In the genomic region with DNA sequence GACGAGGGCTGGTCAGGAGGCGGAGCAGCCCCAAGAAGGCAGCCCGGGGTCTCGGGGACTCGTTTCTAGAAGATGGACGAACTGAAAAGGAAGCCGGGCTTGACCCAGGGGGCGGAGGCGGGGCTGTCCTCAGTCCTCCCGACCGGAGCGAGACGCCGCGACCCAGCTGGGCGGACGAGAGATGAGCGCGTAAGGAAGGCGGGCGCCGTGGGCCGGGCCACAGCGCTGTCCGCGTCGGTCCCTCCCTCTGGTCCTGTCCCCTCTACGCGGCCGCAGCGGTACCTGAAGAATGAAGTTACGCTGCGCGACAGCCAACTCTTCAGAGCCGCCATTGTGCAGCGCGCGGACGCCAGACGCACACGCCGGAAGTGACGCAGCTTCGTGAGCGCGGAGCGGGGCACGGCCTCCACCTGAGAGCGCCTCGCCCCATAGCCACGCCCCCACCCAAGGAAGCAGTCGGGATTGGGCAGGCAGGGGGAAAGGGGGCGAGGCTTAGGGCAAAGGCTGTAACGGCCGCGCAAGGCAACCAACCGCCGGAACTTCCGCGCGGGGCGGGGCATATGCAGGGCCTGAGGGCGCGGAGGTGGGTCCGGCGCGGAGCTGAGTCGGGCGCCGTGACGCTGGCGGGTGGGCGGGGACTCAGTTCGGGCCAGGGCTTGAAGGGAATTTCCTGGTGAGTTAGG, we compare ENCODE assay signal across 1 cellular context.
TF ChIP-seq lines count a peak whose summit lies in the region.

A gene (minus strand): TSS at position 370 of the 683 bp plus-strand sequence. CDS start 38 bp downstream, at position 332.

TF ChIP-seq in HepG2, 621 proteins besides CTCF, POLR2A, EP300 and RAD21 (continued from another document and continues in another):
- TF ChIP-seq, protein P1, sequence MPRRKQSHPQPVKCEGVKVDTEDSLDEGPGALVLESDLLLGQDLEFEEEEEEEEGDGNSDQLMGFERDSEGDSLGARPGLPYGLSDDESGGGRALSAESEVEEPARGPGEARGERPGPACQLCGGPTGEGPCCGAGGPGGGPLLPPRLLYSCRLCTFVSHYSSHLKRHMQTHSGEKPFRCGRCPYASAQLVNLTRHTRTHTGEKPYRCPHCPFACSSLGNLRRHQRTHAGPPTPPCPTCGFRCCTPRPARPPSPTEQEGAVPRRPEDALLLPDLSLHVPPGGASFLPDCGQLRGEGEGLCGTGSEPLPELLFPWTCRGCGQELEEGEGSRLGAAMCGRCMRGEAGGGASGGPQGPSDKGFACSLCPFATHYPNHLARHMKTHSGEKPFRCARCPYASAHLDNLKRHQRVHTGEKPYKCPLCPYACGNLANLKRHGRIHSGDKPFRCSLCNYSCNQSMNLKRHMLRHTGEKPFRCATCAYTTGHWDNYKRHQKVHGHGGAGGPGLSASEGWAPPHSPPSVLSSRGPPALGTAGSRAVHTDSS (CRISPR knock-in tag; conservative IDR thresholded peaks at IDR 0.05) = no peak
- TF ChIP-seq ZNF24 (IDR thresholded peaks at IDR 0.05) (no peak), ZNF136 (CRISPR knock-in tag; IDR thresholded peaks at IDR 0.05; ENCODE audit: low read depth) (no peak), ZMYM4 (CRISPR knock-in tag; IDR thresholded peaks at IDR 0.05) (peak; percentile 81), FOXP1 (IDR thresholded peaks at IDR 0.05) (no peak), FOXP1 (CRISPR knock-in tag; IDR thresholded peaks at IDR 0.05) (peak; percentile 29; the same call in 1 of the 2 replicates), ZNF44 (CRISPR knock-in tag; IDR thresholded peaks at IDR 0.05) (0 out of 2 replicates have a peak, but pooled peaks have one; percentile 37), KLF13 (CRISPR knock-in tag; IDR thresholded peaks at IDR 0.05) (peak; percentile 83; the same call in 1 of the 2 replicates), CBX1 (IDR thresholded peaks at IDR 0.05; ENCODE audit: low read depth) (no peak), MATR3 (CRISPR knock-in tag; IDR thresholded peaks at IDR 0.05) (no peak), FOSL2 (CRISPR knock-in tag; IDR thresholded peaks at IDR 0.05) (peak; percentile 58), RFXANK (CRISPR knock-in tag; IDR thresholded peaks at IDR 0.05) (no peak), ZNF570 (CRISPR knock-in tag; IDR thresholded peaks at IDR 0.05; ENCODE audit: borderline replicate concordance) (no peak), AGO1 (IDR thresholded peaks at IDR 0.05; ENCODE audit: low read depth, low read length, poor library complexity, severe bottlenecking) (peak; percentile 70), CAMTA2 (CRISPR knock-in tag; IDR thresholded peaks at IDR 0.05; ENCODE audit: borderline replicate concordance) (peak; percentile 93), TOE1 (CRISPR knock-in tag; IDR thresholded peaks at IDR 0.05) (no peak), MED13 (CRISPR knock-in tag; IDR thresholded peaks at IDR 0.05) (no peak), MAFK (conservative IDR thresholded peaks at IDR 0.05 in 1 of 2, IDR thresholded peaks at IDR 0.05 in 1 of 2; ENCODE audit: low read length in 2 of 2) (no peak), BRCA1 (CRISPR knock-in tag; IDR thresholded peaks at IDR 0.05) (0 out of 2 replicates have a peak, but pooled peaks have one; percentile 13), CHD2 (IDR thresholded peaks at IDR 0.05; ENCODE audit: low read depth, low read length) (no peak), MLLT10 (CRISPR knock-in tag; IDR thresholded peaks at IDR 0.05) (no peak), SMYD3 (CRISPR knock-in tag; IDR thresholded peaks at IDR 0.05) (no peak), ATM (IDR thresholded peaks at IDR 0.05; ENCODE audit: borderline replicate concordance) (no peak), ZNF557 (CRISPR knock-in tag; IDR thresholded peaks at IDR 0.05) (no peak), SNRNP70 (IDR thresholded peaks at IDR 0.05; ENCODE audit: low read depth, low read length) (no peak), MTA1 (CRISPR knock-in tag; IDR thresholded peaks at IDR 0.05; ENCODE audit: borderline replicate concordance) (peak; percentile 46; the same call in 1 of the 2 replicates), SETDB1 (CRISPR knock-in tag; IDR thresholded peaks at IDR 0.05; ENCODE audit: borderline replicate concordance) (no peak), ZNF501 (CRISPR knock-in tag; IDR thresholded peaks at IDR 0.05) (peak; percentile 82), DNMT1 (CRISPR knock-in tag; IDR thresholded peaks at IDR 0.05) (0 out of 2 replicates have a peak, but pooled peaks have one; percentile 85), ZNF546 (CRISPR knock-in tag; conservative IDR thresholded peaks at IDR 0.05) (no peak), ZNF317 (CRISPR knock-in tag; IDR thresholded peaks at IDR 0.05) (peak; percentile 44; the same call in 1 of the 2 replicates)
- TF ChIP-seq, protein P2, sequence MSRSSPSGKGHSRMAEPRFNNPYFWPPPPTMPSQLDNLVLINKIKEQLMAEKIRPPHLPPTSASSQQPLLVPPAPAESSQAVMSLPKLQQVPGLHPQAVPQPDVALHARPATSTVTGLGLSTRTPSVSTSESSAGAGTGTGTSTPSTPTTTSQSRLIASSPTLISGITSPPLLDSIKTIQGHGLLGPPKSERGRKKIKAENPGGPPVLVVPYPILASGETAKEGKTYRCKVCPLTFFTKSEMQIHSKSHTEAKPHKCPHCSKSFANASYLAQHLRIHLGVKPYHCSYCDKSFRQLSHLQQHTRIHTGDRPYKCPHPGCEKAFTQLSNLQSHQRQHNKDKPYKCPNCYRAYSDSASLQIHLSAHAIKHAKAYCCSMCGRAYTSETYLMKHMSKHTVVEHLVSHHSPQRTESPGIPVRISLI (CRISPR knock-in tag; IDR thresholded peaks at IDR 0.05; ENCODE audit: borderline replicate concordance) = no peak
- TF ChIP-seq, protein P3, sequence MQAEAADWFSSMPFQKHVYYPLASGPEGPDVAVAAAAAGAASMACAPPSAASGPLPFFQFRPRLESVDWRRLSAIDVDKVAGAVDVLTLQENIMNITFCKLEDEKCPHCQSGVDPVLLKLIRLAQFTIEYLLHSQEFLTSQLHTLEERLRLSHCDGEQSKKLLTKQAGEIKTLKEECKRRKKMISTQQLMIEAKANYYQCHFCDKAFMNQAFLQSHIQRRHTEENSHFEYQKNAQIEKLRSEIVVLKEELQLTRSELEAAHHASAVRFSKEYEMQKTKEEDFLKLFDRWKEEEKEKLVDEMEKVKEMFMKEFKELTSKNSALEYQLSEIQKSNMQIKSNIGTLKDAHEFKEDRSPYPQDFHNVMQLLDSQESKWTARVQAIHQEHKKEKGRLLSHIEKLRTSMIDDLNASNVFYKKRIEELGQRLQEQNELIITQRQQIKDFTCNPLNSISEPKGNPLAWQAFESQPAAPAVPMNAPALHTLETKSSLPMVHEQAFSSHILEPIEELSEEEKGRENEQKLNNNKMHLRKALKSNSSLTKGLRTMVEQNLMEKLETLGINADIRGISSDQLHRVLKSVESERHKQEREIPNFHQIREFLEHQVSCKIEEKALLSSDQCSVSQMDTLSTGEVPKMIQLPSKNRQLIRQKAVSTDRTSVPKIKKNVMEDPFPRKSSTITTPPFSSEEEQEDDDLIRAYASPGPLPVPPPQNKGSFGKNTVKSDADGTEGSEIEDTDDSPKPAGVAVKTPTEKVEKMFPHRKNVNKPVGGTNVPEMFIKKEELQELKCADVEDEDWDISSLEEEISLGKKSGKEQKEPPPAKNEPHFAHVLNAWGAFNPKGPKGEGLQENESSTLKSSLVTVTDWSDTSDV (CRISPR knock-in tag; IDR thresholded peaks at IDR 0.05) = no peak; the same call in 1 of the 2 replicates
- TF ChIP-seq, protein P4, sequence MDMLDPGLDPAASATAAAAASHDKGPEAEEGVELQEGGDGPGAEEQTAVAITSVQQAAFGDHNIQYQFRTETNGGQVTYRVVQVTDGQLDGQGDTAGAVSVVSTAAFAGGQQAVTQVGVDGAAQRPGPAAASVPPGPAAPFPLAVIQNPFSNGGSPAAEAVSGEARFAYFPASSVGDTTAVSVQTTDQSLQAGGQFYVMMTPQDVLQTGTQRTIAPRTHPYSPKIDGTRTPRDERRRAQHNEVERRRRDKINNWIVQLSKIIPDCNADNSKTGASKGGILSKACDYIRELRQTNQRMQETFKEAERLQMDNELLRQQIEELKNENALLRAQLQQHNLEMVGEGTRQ (IDR thresholded peaks at IDR 0.05; ENCODE audit: low read depth, low read length) = no peak
- TF ChIP-seq, protein P4 (CRISPR knock-in tag; IDR thresholded peaks at IDR 0.05; ENCODE audit: borderline replicate concordance) = peak; percentile 55; the same call in 1 of the 2 replicates
- TF ChIP-seq, protein P5, sequence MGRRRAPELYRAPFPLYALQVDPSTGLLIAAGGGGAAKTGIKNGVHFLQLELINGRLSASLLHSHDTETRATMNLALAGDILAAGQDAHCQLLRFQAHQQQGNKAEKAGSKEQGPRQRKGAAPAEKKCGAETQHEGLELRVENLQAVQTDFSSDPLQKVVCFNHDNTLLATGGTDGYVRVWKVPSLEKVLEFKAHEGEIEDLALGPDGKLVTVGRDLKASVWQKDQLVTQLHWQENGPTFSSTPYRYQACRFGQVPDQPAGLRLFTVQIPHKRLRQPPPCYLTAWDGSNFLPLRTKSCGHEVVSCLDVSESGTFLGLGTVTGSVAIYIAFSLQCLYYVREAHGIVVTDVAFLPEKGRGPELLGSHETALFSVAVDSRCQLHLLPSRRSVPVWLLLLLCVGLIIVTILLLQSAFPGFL (CRISPR knock-in tag; IDR thresholded peaks at IDR 0.05) = no peak
- TF ChIP-seq, protein P6, sequence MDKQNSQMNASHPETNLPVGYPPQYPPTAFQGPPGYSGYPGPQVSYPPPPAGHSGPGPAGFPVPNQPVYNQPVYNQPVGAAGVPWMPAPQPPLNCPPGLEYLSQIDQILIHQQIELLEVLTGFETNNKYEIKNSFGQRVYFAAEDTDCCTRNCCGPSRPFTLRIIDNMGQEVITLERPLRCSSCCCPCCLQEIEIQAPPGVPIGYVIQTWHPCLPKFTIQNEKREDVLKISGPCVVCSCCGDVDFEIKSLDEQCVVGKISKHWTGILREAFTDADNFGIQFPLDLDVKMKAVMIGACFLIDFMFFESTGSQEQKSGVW (CRISPR knock-in tag; IDR thresholded peaks at IDR 0.05; ENCODE audit: borderline replicate concordance) = no peak
- TF ChIP-seq, protein P7, sequence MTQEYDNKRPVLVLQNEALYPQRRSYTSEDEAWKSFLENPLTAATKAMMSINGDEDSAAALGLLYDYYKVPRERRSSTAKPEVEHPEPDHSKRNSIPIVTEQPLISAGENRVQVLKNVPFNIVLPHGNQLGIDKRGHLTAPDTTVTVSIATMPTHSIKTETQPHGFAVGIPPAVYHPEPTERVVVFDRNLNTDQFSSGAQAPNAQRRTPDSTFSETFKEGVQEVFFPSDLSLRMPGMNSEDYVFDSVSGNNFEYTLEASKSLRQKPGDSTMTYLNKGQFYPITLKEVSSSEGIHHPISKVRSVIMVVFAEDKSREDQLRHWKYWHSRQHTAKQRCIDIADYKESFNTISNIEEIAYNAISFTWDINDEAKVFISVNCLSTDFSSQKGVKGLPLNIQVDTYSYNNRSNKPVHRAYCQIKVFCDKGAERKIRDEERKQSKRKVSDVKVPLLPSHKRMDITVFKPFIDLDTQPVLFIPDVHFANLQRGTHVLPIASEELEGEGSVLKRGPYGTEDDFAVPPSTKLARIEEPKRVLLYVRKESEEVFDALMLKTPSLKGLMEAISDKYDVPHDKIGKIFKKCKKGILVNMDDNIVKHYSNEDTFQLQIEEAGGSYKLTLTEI (CRISPR knock-in tag; conservative IDR thresholded peaks at IDR 0.05) = no peak
- TF ChIP-seq, protein P8, sequence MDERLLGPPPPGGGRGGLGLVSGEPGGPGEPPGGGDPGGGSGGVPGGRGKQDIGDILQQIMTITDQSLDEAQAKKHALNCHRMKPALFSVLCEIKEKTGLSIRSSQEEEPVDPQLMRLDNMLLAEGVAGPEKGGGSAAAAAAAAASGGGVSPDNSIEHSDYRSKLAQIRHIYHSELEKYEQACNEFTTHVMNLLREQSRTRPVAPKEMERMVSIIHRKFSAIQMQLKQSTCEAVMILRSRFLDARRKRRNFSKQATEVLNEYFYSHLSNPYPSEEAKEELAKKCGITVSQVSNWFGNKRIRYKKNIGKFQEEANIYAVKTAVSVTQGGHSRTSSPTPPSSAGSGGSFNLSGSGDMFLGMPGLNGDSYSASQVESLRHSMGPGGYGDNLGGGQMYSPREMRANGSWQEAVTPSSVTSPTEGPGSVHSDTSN (CRISPR knock-in tag; IDR thresholded peaks at IDR 0.05) = no peak
- TF ChIP-seq, protein P9, sequence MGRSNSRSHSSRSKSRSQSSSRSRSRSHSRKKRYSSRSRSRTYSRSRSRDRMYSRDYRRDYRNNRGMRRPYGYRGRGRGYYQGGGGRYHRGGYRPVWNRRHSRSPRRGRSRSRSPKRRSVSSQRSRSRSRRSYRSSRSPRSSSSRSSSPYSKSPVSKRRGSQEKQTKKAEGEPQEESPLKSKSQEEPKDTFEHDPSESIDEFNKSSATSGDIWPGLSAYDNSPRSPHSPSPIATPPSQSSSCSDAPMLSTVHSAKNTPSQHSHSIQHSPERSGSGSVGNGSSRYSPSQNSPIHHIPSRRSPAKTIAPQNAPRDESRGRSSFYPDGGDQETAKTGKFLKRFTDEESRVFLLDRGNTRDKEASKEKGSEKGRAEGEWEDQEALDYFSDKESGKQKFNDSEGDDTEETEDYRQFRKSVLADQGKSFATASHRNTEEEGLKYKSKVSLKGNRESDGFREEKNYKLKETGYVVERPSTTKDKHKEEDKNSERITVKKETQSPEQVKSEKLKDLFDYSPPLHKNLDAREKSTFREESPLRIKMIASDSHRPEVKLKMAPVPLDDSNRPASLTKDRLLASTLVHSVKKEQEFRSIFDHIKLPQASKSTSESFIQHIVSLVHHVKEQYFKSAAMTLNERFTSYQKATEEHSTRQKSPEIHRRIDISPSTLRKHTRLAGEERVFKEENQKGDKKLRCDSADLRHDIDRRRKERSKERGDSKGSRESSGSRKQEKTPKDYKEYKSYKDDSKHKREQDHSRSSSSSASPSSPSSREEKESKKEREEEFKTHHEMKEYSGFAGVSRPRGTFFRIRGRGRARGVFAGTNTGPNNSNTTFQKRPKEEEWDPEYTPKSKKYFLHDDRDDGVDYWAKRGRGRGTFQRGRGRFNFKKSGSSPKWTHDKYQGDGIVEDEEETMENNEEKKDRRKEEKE (IDR thresholded peaks at IDR 0.05) = no peak
- TF ChIP-seq, protein P10, sequence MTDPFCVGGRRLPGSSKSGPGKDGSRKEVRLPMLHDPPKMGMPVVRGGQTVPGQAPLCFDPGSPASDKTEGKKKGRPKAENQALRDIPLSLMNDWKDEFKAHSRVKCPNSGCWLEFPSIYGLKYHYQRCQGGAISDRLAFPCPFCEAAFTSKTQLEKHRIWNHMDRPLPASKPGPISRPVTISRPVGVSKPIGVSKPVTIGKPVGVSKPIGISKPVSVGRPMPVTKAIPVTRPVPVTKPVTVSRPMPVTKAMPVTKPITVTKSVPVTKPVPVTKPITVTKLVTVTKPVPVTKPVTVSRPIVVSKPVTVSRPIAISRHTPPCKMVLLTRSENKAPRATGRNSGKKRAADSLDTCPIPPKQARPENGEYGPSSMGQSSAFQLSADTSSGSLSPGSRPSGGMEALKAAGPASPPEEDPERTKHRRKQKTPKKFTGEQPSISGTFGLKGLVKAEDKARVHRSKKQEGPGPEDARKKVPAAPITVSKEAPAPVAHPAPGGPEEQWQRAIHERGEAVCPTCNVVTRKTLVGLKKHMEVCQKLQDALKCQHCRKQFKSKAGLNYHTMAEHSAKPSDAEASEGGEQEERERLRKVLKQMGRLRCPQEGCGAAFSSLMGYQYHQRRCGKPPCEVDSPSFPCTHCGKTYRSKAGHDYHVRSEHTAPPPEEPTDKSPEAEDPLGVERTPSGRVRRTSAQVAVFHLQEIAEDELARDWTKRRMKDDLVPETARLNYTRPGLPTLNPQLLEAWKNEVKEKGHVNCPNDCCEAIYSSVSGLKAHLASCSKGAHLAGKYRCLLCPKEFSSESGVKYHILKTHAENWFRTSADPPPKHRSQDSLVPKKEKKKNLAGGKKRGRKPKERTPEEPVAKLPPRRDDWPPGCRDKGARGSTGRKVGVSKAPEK (CRISPR knock-in tag; IDR thresholded peaks at IDR 0.05; ENCODE audit: borderline replicate concordance) = no peak
